Comparison of ENCODE assay signal across 1 cellular context in the genomic region with DNA sequence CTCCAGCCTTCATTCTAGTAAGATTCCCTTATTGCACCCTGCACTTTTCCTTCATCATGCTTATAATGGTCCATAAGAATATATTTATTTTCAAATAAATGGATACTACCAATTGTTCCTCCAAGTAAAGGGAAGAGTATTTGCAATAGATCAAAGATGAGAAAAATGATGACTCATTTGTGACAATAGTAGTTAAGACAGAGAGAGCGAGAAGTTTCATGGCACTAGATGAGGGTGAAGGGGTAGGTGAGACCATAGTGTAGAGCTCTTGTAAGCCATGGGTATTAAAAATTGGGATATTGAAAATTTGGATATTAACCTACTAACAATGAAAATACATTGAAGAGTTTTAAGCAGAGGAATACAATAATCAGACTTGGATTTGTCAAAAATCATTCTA.
TF ChIP-seq lines count a peak whose summit lies in the region.

No MANE protein-coding gene starts in this region.

TF ChIP-seq in HCT116, 20 proteins besides CTCF, POLR2A, EP300 and RAD21:
- TF ChIP-seq YY1 (IDR thresholded peaks at IDR 0.05; ENCODE audit: extremely low read depth, insufficient replicate concordance, low read depth, low read length), result no peak
- TF ChIP-seq FOSL1 (IDR thresholded peaks at IDR 0.05; ENCODE audit: low read depth), result no peak
- TF ChIP-seq CBX3 (IDR thresholded peaks at IDR 0.05; ENCODE audit: low read depth), result no peak
